In the genomic region with DNA sequence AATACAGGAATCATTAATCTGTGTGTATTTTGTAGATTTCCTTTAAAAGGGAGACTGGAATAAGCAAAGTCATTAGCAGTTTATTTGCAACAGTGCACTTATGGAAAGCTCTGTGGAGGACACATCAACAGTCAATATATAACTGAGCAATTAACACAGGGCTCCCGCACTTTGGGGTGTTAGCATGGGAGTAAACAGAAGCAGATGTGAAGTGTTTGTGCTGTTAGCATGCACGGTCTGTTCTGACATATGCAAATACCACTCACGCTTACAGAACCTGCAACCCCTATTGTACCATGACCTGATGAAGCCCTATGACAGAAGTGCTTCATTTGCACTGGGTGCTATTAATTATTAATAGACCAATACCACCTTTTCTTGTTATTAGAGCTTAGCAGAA, we compare ENCODE assay signal across 11 cellular contexts.
A peak's percentile ranks its signal among the peaks of the same experiment; 100 is the strongest.
DNase-seq lines count a peak whose midpoint lies in the region; ATAC-seq, FAIRE-seq and TF ChIP-seq lines count a peak whose summit lies in the region.
"Had no signal": no experiment of that assay in that cellular context is flagged by ENCODE, and none has a peak within 500 bp of the region (broad histone marks: within the 10 kb centered on the region; RNA-seq: fewer than 3 reads in every experiment).

No MANE protein-coding gene starts in this region.

- no peak overlapping the region for H3K4me2 ChIP-seq in HepG2 (ENCODE audit: low read depth, low read length)

- TF ChIP-seq RAD21 in HepG2 (CRISPR knock-in tag; IDR thresholded peaks at IDR 0.05) = no peak

- TF ChIP-seq CTCF in right atrium auricular region (IDR thresholded peaks at IDR 0.05) (no peak), HepG2 (CRISPR knock-in tag; IDR thresholded peaks at IDR 0.05) (no peak)

- H3K9me3 ChIP-seq in right atrium auricular region (no peaks in the 10 kb centered on the region), HepG2 (ENCODE audit: low read length) (no peaks in the 10 kb centered on the region)
- H3K9me3 ChIP-seq: Peyer's patch had no signal

- no peak overlapping the region for H2AFZ ChIP-seq in HepG2 (ENCODE audit: low read length)

- no peak overlapping the region for H3K27ac ChIP-seq in right atrium auricular region
- no peak overlapping the region for H3K27ac ChIP-seq in HepG2 (ENCODE audit: extremely low read length, insufficient read depth, low read length)
- H3K27ac ChIP-seq: Peyer's patch, VCaP had no signal

- no peak overlapping the region for H3K9ac ChIP-seq in HepG2 (ENCODE audit: insufficient read depth, low read depth, low read length)

- POLR2A ChIA-PET in HepG2 (lab: Yijun Ruan, JAX) = no interaction called here

- in situ Hi-C loops in HepG2 (cut with HindIII; ENCODE audit: extremely low pct_ligation_motif_present, low pct_unique_long_range_greater_than_20kb) = no loop called here

- H3K27me3 ChIP-seq in right atrium auricular region (no peaks in the 10 kb centered on the region), HepG2 (ENCODE audit: control insufficient read depth in 1 of 2, insufficient read depth in 2 of 2, low read length in 2 of 2) (no peaks in the 10 kb centered on the region; a peak in 1 of 5 replicates)
- H3K27me3 ChIP-seq: Peyer's patch had no signal

- no peaks in the 10 kb centered on the region for H4K20me1 ChIP-seq in HepG2 (ENCODE audit: insufficient read depth, low read length)

- H3K4me3 ChIP-seq in right atrium auricular region (no peak overlapping the region), HepG2 (replicated peaks in 1 of 3; ENCODE audit: insufficient read depth in 1 of 3, low read depth in 2 of 3, low read length in 3 of 3) (no peak overlapping the region)
- H3K4me3 ChIP-seq: Peyer's patch had no signal

- no peaks in the 10 kb centered on the region for H3K36me3 ChIP-seq in right atrium auricular region
- no peaks in the 10 kb centered on the region for H3K36me3 ChIP-seq in HepG2 (replicated peaks in 1 of 2; ENCODE audit: control insufficient read depth in 1 of 2, insufficient read depth in 2 of 2, low read length in 2 of 2)
- H3K36me3 ChIP-seq: Peyer's patch had no signal

- no peaks in the 10 kb centered on the region for H3K79me2 ChIP-seq in HepG2 (ENCODE audit: insufficient read depth, low read length)

- BruUV-seq in HepG2 (replicated peaks; lab: Mats Ljungman, UMichigan) = no TSS peak

- ATAC-seq in GM18520 (IDR thresholded peaks at IDR 0.05; ENCODE audit: unreplicated experiment) (peak; percentile 100), GM21526 (IDR thresholded peaks at IDR 0.05; ENCODE audit: low FRiP score, unreplicated experiment) (peak; percentile 95), HG03103 (IDR thresholded peaks at IDR 0.05; ENCODE audit: low read depth, unreplicated experiment) (peak; percentile 81), HepG2 (no peak)

- CTCF ChIA-PET in HepG2 (lab: Yijun Ruan, JAX; ENCODE audit: low intra/inter-chr PET ratio, low total read pairs) = no interaction called here

- TF ChIP-seq POLR2A in HepG2 (IDR thresholded peaks at IDR 0.05; ENCODE audit: insufficient read depth in 1 of 2, low read depth in 2 of 2, low read length in 2 of 2) = no peak

- TF ChIP-seq EP300 in HepG2 (IDR thresholded peaks at IDR 0.05; ENCODE audit: low read depth in 2 of 2, low read length in 2 of 2) (no peak), HepG2 (CRISPR knock-in tag; IDR thresholded peaks at IDR 0.05; ENCODE audit: borderline replicate concordance) (no peak)

- H3K4me1 ChIP-seq in right atrium auricular region = no peaks in the 10 kb centered on the region
- no peaks in the 10 kb centered on the region for H3K4me1 ChIP-seq in HepG2 (ENCODE audit: insufficient read depth, low read length)
- H3K4me1 ChIP-seq: Peyer's patch had no signal

- DNase-seq in NCI-H345 treated with DMSO at 0.1 percent for 48 hours (lab: John Stamatoyannopoulos, UW; ENCODE audit: unreplicated experiment) = peak; percentile 58
- DNase-seq in right atrium auricular region (ENCODE audit: low spot score) = no peak
- DNase-seq in NOMO-1 treated with dmso at 0.1 percent for 144 hours (lab: John Stamatoyannopoulos, UW; ENCODE audit: unreplicated experiment) = no peak
- DNase-seq in HepG2 (ENCODE audit: low spot score) = no peak
- DNase-seq in HT-29 (ENCODE audit: low spot score) = no peak
- DNase-seq: activated naive CD4-positive, alpha-beta T cell; Peyer's patch had no signal

- WGBS in HepG2 (ENCODE audit: low lambda C conversion rate) = 0% methylated on average over 3 of the region's 3 CpGs

- intact Hi-C loops in HepG2 (cut with micrococcal nuclease; ENCODE audit: unreplicated experiment) = no loop called here

- no peak for FAIRE-seq in HepG2 (lab: Jason Lieb, UNC)

TF ChIP-seq in HepG2, 621 proteins besides CTCF, POLR2A, EP300 and RAD21:
- TF ChIP-seq DPF2 (CRISPR knock-in tag; IDR thresholded peaks at IDR 0.05; ENCODE audit: borderline replicate concordance, low read depth) (no peak), CBFB (CRISPR knock-in tag; IDR thresholded peaks at IDR 0.05) (no peak), BHLHE40 (IDR thresholded peaks at IDR 0.05; ENCODE audit: low read length) (no peak), ZNF790 (CRISPR knock-in tag; IDR thresholded peaks at IDR 0.05; ENCODE audit: borderline replicate concordance) (no peak), SATB2 (CRISPR knock-in tag; IDR thresholded peaks at IDR 0.05) (no peak), ZFP62 (CRISPR knock-in tag; IDR thresholded peaks at IDR 0.05) (no peak), CBX5 (CRISPR knock-in tag; IDR thresholded peaks at IDR 0.05; ENCODE audit: borderline replicate concordance) (no peak), SMC3 (IDR thresholded peaks at IDR 0.05; ENCODE audit: low read length) (no peak), POLR2AphosphoS5 (IDR thresholded peaks at IDR 0.05; ENCODE audit: low read depth, low read length) (no peak), ELF4 (CRISPR knock-in tag; IDR thresholded peaks at IDR 0.05; ENCODE audit: borderline replicate concordance) (no peak)
- TF ChIP-seq, protein P1, sequence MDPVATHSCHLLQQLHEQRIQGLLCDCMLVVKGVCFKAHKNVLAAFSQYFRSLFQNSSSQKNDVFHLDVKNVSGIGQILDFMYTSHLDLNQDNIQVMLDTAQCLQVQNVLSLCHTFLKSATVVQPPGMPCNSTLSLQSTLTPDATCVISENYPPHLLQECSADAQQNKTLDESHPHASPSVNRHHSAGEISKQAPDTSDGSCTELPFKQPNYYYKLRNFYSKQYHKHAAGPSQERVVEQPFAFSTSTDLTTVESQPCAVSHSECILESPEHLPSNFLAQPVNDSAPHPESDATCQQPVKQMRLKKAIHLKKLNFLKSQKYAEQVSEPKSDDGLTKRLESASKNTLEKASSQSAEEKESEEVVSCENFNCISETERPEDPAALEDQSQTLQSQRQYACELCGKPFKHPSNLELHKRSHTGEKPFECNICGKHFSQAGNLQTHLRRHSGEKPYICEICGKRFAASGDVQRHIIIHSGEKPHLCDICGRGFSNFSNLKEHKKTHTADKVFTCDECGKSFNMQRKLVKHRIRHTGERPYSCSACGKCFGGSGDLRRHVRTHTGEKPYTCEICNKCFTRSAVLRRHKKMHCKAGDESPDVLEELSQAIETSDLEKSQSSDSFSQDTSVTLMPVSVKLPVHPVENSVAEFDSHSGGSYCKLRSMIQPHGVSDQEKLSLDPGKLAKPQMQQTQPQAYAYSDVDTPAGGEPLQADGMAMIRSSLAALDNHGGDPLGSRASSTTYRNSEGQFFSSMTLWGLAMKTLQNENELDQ (CRISPR knock-in tag; IDR thresholded peaks at IDR 0.05; ENCODE audit: borderline replicate concordance) = no peak
- TF ChIP-seq, protein P2, sequence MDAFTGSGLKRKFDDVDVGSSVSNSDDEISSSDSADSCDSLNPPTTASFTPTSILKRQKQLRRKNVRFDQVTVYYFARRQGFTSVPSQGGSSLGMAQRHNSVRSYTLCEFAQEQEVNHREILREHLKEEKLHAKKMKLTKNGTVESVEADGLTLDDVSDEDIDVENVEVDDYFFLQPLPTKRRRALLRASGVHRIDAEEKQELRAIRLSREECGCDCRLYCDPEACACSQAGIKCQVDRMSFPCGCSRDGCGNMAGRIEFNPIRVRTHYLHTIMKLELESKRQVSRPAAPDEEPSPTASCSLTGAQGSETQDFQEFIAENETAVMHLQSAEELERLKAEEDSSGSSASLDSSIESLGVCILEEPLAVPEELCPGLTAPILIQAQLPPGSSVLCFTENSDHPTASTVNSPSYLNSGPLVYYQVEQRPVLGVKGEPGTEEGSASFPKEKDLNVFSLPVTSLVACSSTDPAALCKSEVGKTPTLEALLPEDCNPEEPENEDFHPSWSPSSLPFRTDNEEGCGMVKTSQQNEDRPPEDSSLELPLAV (CRISPR knock-in tag; conservative IDR thresholded peaks at IDR 0.05; ENCODE audit: low read depth) = no peak
- TF ChIP-seq, protein P3, sequence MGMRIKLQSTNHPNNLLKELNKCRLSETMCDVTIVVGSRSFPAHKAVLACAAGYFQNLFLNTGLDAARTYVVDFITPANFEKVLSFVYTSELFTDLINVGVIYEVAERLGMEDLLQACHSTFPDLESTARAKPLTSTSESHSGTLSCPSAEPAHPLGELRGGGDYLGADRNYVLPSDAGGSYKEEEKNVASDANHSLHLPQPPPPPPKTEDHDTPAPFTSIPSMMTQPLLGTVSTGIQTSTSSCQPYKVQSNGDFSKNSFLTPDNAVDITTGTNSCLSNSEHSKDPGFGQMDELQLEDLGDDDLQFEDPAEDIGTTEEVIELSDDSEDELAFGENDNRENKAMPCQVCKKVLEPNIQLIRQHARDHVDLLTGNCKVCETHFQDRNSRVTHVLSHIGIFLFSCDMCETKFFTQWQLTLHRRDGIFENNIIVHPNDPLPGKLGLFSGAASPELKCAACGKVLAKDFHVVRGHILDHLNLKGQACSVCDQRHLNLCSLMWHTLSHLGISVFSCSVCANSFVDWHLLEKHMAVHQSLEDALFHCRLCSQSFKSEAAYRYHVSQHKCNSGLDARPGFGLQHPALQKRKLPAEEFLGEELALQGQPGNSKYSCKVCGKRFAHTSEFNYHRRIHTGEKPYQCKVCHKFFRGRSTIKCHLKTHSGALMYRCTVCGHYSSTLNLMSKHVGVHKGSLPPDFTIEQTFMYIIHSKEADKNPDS (CRISPR knock-in tag; IDR thresholded peaks at IDR 0.05) = no peak
